Comparison of ENCODE assay signal across 11 cellular contexts in the genomic region with DNA sequence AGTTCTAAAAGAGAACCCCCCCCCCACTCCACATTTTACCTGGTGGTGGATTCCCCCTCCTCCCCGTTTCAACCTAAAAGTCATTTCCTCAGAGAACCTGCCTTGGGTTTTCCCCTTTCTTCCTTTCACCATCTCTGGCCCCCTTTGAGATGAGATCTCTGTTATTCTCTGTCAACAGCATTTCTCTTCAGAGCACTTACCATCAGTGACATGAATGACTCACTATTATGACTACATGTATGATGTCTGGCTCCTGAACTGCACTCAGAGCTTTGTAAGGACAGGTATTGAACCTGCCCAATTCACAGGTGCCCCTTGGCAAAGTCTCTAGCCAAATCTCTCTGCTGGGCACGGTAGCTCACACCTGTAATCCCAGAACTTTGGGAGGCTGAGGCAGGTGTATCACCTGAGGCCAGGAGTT.
DNase-seq lines count a peak whose midpoint lies in the region; ATAC-seq and TF ChIP-seq lines count a peak whose summit lies in the region.
"Had no signal": no experiment of that assay in that cellular context is flagged by ENCODE, and none has a peak within 500 bp of the region (broad histone marks: within the 10 kb centered on the region; RNA-seq: fewer than 3 reads in every experiment).

No MANE protein-coding gene starts in this region.

- no peak overlapping the region for H3K27ac Mint-ChIP-seq in type B pancreatic cell
- H3K27ac Mint-ChIP-seq: WTC11 had no signal

- no peak overlapping the region for H3K4me3 Mint-ChIP-seq in type B pancreatic cell
- H3K4me3 Mint-ChIP-seq: WTC11 had no signal

- no peak for TF ChIP-seq CTCF in type B pancreatic cell (conservative IDR thresholded peaks at IDR 0.05)

- ATAC-seq in GM18520 (IDR thresholded peaks at IDR 0.05; ENCODE audit: unreplicated experiment) (peak; percentile 52), HG03432 (IDR thresholded peaks at IDR 0.05; ENCODE audit: unreplicated experiment) (peak; percentile 50), GM21360 (IDR thresholded peaks at IDR 0.05; ENCODE audit: unreplicated experiment) (no peak)
- ATAC-seq: HepG2, WTC11 had no signal

- no peaks in the 10 kb centered on the region for H3K36me3 Mint-ChIP-seq in type B pancreatic cell

- H3K27me3 Mint-ChIP-seq in type B pancreatic cell = no peaks in the 10 kb centered on the region

- H3K4me1 Mint-ChIP-seq in type B pancreatic cell (ENCODE audit: unreplicated experiment) = no peaks in the 10 kb centered on the region
- H3K4me1 Mint-ChIP-seq: WTC11 had no signal

- no peaks in the 10 kb centered on the region for H3K9me3 Mint-ChIP-seq in type B pancreatic cell
- H3K9me3 Mint-ChIP-seq: WTC11 had no signal

- DNase-seq in activated naive CD4-positive, alpha-beta T cell treated with anti-CD3 and anti-CD28 coated beads, Interleukin-2, amount 50 U/mL, for 16 hours = peak; percentile 41
- DNase-seq in stimulated activated CD4-positive, alpha-beta T cell treated with anti-CD3 and anti-CD28 coated beads, Interleukin-2, amount 100 ng/mL, for 4 hours (ENCODE audit: low read depth) = peak; percentile 47
- DNase-seq in cerebellum (ENCODE audit: low spot score) = no peak
- no peak for DNase-seq in type B pancreatic cell (ENCODE audit: extremely low spot score, unreplicated experiment)
- DNase-seq in hepatic stellate cell (ENCODE audit: low spot score) = no peak
- DNase-seq: NCI-H2107 had no signal

Comparison
In these comparisons a context has a peak if more than half of its experiments do, and no peak if none do; other contexts are left out.
1. DNase-seq: peak in activated naive CD4-positive, alpha-beta T cell treated with anti-CD3 and anti-CD28 coated beads, Interleukin-2, amount 50 U/mL, for 16 hours (single experiment) and stimulated activated CD4-positive, alpha-beta T cell treated with anti-CD3 and anti-CD28 coated beads, Interleukin-2, amount 100 ng/mL, for 4 hours (single experiment); none in cerebellum (single experiment), type B pancreatic cell (single experiment) and hepatic stellate cell (single experiment).